8 cellular contexts compared by ENCODE assay signal in genomic region chr20:2651772-2652723, GRCh38. TPM values are rescaled to one million over a fixed set of nuclear protein-coding genes. Genes with fewer than 3 reads are reported as not detected.
DNase-seq lines count a peak whose midpoint lies in the region; ATAC-seq and TF ChIP-seq lines count a peak whose summit lies in the region.

Gene NOP56 (plus strand): TSS chr20:2652632. CDS start chr20:2652661, 29 bp downstream.

- H3K27me3 ChIP-seq in BE2C = no peaks in the 10 kb centered on the region
- H3K27me3 ChIP-seq in colonic mucosa = no peaks in the 10 kb centered on the region

- H3K4me1 Mint-ChIP-seq in activated CD4-positive, alpha-beta T cell treated with anti-CD3 and anti-CD28 coated beads, Interleukin-2, amount 10 ng/mL, durations not matched to agents 24 days and 14 days = peaks cover 32% of the 10 kb centered on the region

- H3K4me3 Mint-ChIP-seq in activated CD4-positive, alpha-beta T cell treated with anti-CD3 and anti-CD28 coated beads, Interleukin-2, amount 10 ng/mL, durations not matched to agents 24 days and 14 days = peak within 1 kb of the TSS; percentile 94

- peak; percentile 79 for ATAC-seq in HG03457 (IDR thresholded peaks at IDR 0.05; ENCODE audit: unreplicated experiment)

- H3K27me3 Mint-ChIP-seq in activated CD4-positive, alpha-beta T cell treated with anti-CD3 and anti-CD28 coated beads, Interleukin-2, amount 10 ng/mL, durations not matched to agents 24 days and 14 days = no peaks in the 10 kb centered on the region

- H3K9ac ChIP-seq in colonic mucosa (ENCODE audit: low read depth in 2 of 2, low read length in 2 of 2) = peak within 1 kb of the TSS; percentile 86 to 97

- H3K4me1 ChIP-seq in BE2C (no peaks in the 10 kb centered on the region), colonic mucosa (peaks cover 12% of the 10 kb centered on the region)

- DNase-seq in BE2C = peak; percentile 87
- DNase-seq in GM19240 (ENCODE audit: insufficient read length, low spot score) = peak; percentile 72
- peak; percentile 84 for DNase-seq in NCI-H526 treated with DMSO at 0.1 percent for 48 hours (lab: John Stamatoyannopoulos, UW)
- DNase-seq in activated CD4-positive, alpha-beta T cell treated with anti-CD3 and anti-CD28 coated beads, Interleukin-2, amount 10 ng/mL, durations not matched to agents 24 days and 14 days = peak; percentile 99
- peak; percentile 93 for DNase-seq in colonic mucosa
- peak; percentile 97 for DNase-seq in left kidney (ENCODE audit: low read depth, low spot score)
- DNase-seq in stimulated activated CD4-positive, alpha-beta T cell treated with anti-CD3 and anti-CD28 coated beads, Interleukin-1b, Interleukin-23, amount 100 ng/mL, for 48 hours = peak; percentile 93

- H3K9me3 ChIP-seq in BE2C (no peaks in the 10 kb centered on the region), colonic mucosa (no peaks in the 10 kb centered on the region)

- intact Hi-C loops in activated CD4-positive, alpha-beta T cell treated with anti-CD3 and anti-CD28 coated beads, Interleukin-2, amount 10 ng/mL, durations not matched to agents 24 days and 14 days (cut with micrococcal nuclease) = loop anchor here (1.0 to 5.0 kb wide), 7 partner anchors 12 to 220 kb away; partner anchors contain the start of genes IDH3B, PCED1A, PTPRA and SNRPB
- intact Hi-C loops in colonic mucosa (cut with DNase I) = no loop called here

- TF ChIP-seq CTCF in BE2C (IDR thresholded peaks at IDR 0.05; ENCODE audit: low read depth, low read length) (no peak), colonic mucosa (IDR thresholded peaks at IDR 0.05) (no peak)

- H3K36me3 ChIP-seq in BE2C (peaks cover 45% of the 10 kb centered on the region), colonic mucosa (peaks cover 26% of the 10 kb centered on the region)

- H3K36me3 Mint-ChIP-seq in activated CD4-positive, alpha-beta T cell treated with anti-CD3 and anti-CD28 coated beads, Interleukin-2, amount 10 ng/mL, durations not matched to agents 24 days and 14 days (ENCODE audit: low read depth) = peaks cover 43% of the 10 kb centered on the region

- H3K4me3 ChIP-seq in BE2C (ENCODE audit: low read depth, low read length) (peak within 1 kb of the TSS; percentile 95), colonic mucosa (peak within 1 kb of the TSS; percentile 83)

- no peaks in the 10 kb centered on the region for H3K9me3 Mint-ChIP-seq in activated CD4-positive, alpha-beta T cell treated with anti-CD3 and anti-CD28 coated beads, Interleukin-2, amount 10 ng/mL, durations not matched to agents 24 days and 14 days

- peak within 1 kb of the TSS; percentile 92 for H3K27ac Mint-ChIP-seq in activated CD4-positive, alpha-beta T cell treated with anti-CD3 and anti-CD28 coated beads, Interleukin-2, amount 10 ng/mL, durations not matched to agents 24 days and 14 days

- peak within 1 kb of the TSS; percentile 89 for H3K27ac ChIP-seq in colonic mucosa

RNA-seq across cellular contexts. Expression of gene NOP56, which starts in this region (rescaled TPM):
- polyA plus RNA-seq in BE2C (2012; ENCODE audit: insufficient read depth, insufficient read length, low read depth) = 325 TPM
- total RNA-seq in activated CD4-positive, alpha-beta T cell treated with anti-CD3 and anti-CD28 coated beads, Interleukin-2, amount 10 ng/mL, durations not matched to agents 24 days and 14 days = 884 and 899 TPM in 2 replicates
- 100 to 1,000 TPM in 1 of 2 donors, 10 to 100 TPM in 1; 66.3 to 186 TPM for total RNA-seq in colonic mucosa

Comparison
In these comparisons a context has a peak if more than half of its experiments do, and no peak if none do; other contexts are left out.
1. Peak in every context shown above with its lines: DNase-seq, ATAC-seq, H3K4me3 ChIP-seq and H3K27ac ChIP-seq.